Comparison of ENCODE assay signal across 11 cellular contexts in genomic region chr2:144495227-144495933, GRCh38. TPM values are rescaled to one million over a fixed set of nuclear protein-coding genes. Genes with fewer than 3 reads are reported as not detected.
DNase-seq lines count a peak whose midpoint lies in the region; ATAC-seq and TF ChIP-seq lines count a peak whose summit lies in the region.
"Had no signal": no experiment of that assay in that cellular context is flagged by ENCODE, and none has a peak within 500 bp of the region (broad histone marks: within the 10 kb centered on the region; RNA-seq: fewer than 3 reads in every experiment).

No MANE protein-coding gene starts in this region.

- WGBS in heart left ventricle, 4 donors, result 30 to 46% (median 36%) methylated on average over 5 of the region's 5 CpGs
- WGBS in upper lobe of left lung, 2 donors, result 43% methylated on average over 5 of the region's 5 CpGs

- H3K36me3 ChIP-seq in adipocyte (ENCODE audit: control insufficient read depth, insufficient read depth, low read length, severe bottlenecking) (peaks cover 48% of the 10 kb centered on the region), heart left ventricle (peaks cover 0 to 68% (median 5%) of the 10 kb centered on the region in 9 donors), neutrophil (peaks cover 4% of the 10 kb centered on the region), upper lobe of left lung (peaks cover 0 to 6% (median 4%) of the 10 kb centered on the region in 4 donors)

- H3K9me3 ChIP-seq in adipocyte (ENCODE audit: control insufficient read depth, low read length), result no peaks in the 10 kb centered on the region
- no peaks in the 10 kb centered on the region for H3K9me3 ChIP-seq in heart left ventricle
- H3K9me3 ChIP-seq in neutrophil, result no peaks in the 10 kb centered on the region
- H3K9me3 ChIP-seq in upper lobe of left lung, result no peaks in the 10 kb centered on the region

- peak in 3 of 4 donors; percentile 30 to 69 (median 47) for ATAC-seq in heart left ventricle
- ATAC-seq in upper lobe of left lung (ENCODE audit: low FRiP score in 2 of 2), result peak in 1 of 2 donors; percentile 40
- no peak for ATAC-seq in HG03442 (IDR thresholded peaks at IDR 0.05; ENCODE audit: unreplicated experiment)
- ATAC-seq: activated CD4-positive, alpha-beta T cell treated with anti-CD3 and anti-CD28 coated beads for 36 hours; activated T-helper 17 cell treated with anti-CD3 and anti-CD28 coated beads, Interleukin-2, amount 50 U/mL, for 72 hours had no signal

- intact Hi-C loops in heart left ventricle (cut with DNase I), result no loop called here

- TF ChIP-seq CTCF in heart left ventricle (IDR thresholded peaks at IDR 0.05) (no peak), neutrophil (IDR thresholded peaks at IDR 0.05) (no peak), upper lobe of left lung (IDR thresholded peaks at IDR 0.05) (no peak)

- H3K4me3 ChIP-seq in adipocyte (ENCODE audit: low read length), result peak overlapping the region; percentile 32
- H3K4me3 ChIP-seq in heart left ventricle, result peak overlapping the region in 1 of 12 donors; percentile 17
- no peak overlapping the region for H3K4me3 ChIP-seq in neutrophil (ENCODE audit: low read depth in 1 of 2, low read length in 1 of 2)
- H3K4me3 ChIP-seq in upper lobe of left lung, result no peak overlapping the region

- no peak for TF ChIP-seq POLR2A in heart left ventricle (IDR thresholded peaks at IDR 0.05)
- TF ChIP-seq POLR2A in upper lobe of left lung (IDR thresholded peaks at IDR 0.05), result no peak

- H3K4me1 ChIP-seq in adipocyte (ENCODE audit: control insufficient read depth, insufficient read depth, low read length), result peaks cover 36% of the 10 kb centered on the region
- H3K4me1 ChIP-seq in heart left ventricle, result peaks cover 0 to 86% (median 42%) of the 10 kb centered on the region in 12 donors
- peaks cover 20 to 27% of the 10 kb centered on the region in 2 experiments for H3K4me1 ChIP-seq in neutrophil (ENCODE audit: control insufficient read depth in 1 of 2, insufficient read depth in 1 of 2, low read depth in 1 of 2, low read length in 1 of 2)
- H3K4me1 ChIP-seq in upper lobe of left lung, result peaks cover 28 to 38% (median 32%) of the 10 kb centered on the region in 4 donors

- DNase-seq in adipocyte (ENCODE audit: low read depth), result no peak
- no peak for DNase-seq in heart left ventricle
- DNase-seq in upper lobe of left lung, result no peak
- no peak for DNase-seq in medulla oblongata (ENCODE audit: extremely low spot score)
- no peak for DNase-seq in D341Med (ENCODE audit: low spot score)
- DNase-seq: activated CD4-positive, alpha-beta T cell treated with anti-CD3 and anti-CD28 coated beads for 36 hours; brain microvascular endothelial cell; NCI-H2081 had no signal

- no peak for TF ChIP-seq EP300 in upper lobe of left lung (IDR thresholded peaks at IDR 0.05)

- peak overlapping the region; percentile 69 for H3K9ac ChIP-seq in adipocyte (ENCODE audit: low read length)

- peak overlapping the region in 10 of 12 donors; percentile 15 to 66 (median 34) for H3K27ac ChIP-seq in heart left ventricle
- peak overlapping the region; percentile 16 for H3K27ac ChIP-seq in neutrophil
- H3K27ac ChIP-seq in upper lobe of left lung, result peak overlapping the region; percentile 9 to 64 (median 50)
- H3K27ac ChIP-seq: brain microvascular endothelial cell had no signal

- H3K27me3 ChIP-seq in adipocyte (replicated peaks; ENCODE audit: control insufficient read depth, insufficient read depth, low read length) (no peaks in the 10 kb centered on the region), heart left ventricle (no peaks in the 10 kb centered on the region), neutrophil (no peaks in the 10 kb centered on the region), upper lobe of left lung (no peaks in the 10 kb centered on the region)
- H3K27me3 ChIP-seq: brain microvascular endothelial cell had no signal

RNA-seq across cellular contexts. Expression of gene ZEB2, which starts 24.5 kb away (rescaled TPM):
- 100 to 1,000 TPM in 2 of 9 donors, 10 to 100 TPM in 7; 68.5 to 168 (median 86.3) TPM for total RNA-seq in heart left ventricle
- 10 to 100 TPM; 23.1 to 34.9 TPM for polyA plus RNA-seq in heart left ventricle
- 100 to 1,000 TPM; 104 to 237 (median 148) TPM for total RNA-seq in upper lobe of left lung
